1 cellular context compared by ENCODE assay signal in genomic region chr10:73884017-73884416, GRCh38.
TF ChIP-seq lines count a peak whose summit lies in the region.

No MANE protein-coding gene starts in this region.

TF ChIP-seq in K562, 482 proteins besides CTCF, POLR2A, EP300 and RAD21 (continued from another document and continues in another):
- TF ChIP-seq RUNX1 (IDR thresholded peaks at IDR 0.05; ENCODE audit: low read depth): no peak
- TF ChIP-seq ZNF277 (CRISPR knock-in tag; IDR thresholded peaks at IDR 0.05; ENCODE audit: borderline replicate concordance): no peak
- no peak for TF ChIP-seq TARDBP (IDR thresholded peaks at IDR 0.05)
- TF ChIP-seq GATAD2A (IDR thresholded peaks at IDR 0.05): no peak
- no peak for TF ChIP-seq ZNF77 (CRISPR knock-in tag; IDR thresholded peaks at IDR 0.05)
- no peak for TF ChIP-seq CBX5 (IDR thresholded peaks at IDR 0.05; ENCODE audit: borderline replicate concordance, low read depth)
- TF ChIP-seq TRIM25 (IDR thresholded peaks at IDR 0.05; ENCODE audit: borderline replicate concordance): 0 out of 2 replicates have a peak, but pooled peaks have one; percentile 47
- no peak for TF ChIP-seq MIER1 (IDR thresholded peaks at IDR 0.05; ENCODE audit: low read depth)
- TF ChIP-seq RBM14 (IDR thresholded peaks at IDR 0.05; ENCODE audit: borderline replicate concordance, insufficient read depth, low read depth, low read length): no peak
- TF ChIP-seq FIP1L1 (IDR thresholded peaks at IDR 0.05; ENCODE audit: low read depth, low read length, poor library complexity, severe bottlenecking): no peak
- no peak for TF ChIP-seq COPS2 (conservative IDR thresholded peaks at IDR 0.05)
- peak; percentile 54; the same call in 1 of the 2 replicates for TF ChIP-seq NKRF (IDR thresholded peaks at IDR 0.05; ENCODE audit: borderline replicate concordance)
- no peak for TF ChIP-seq HMBOX1 (IDR thresholded peaks at IDR 0.05)
- no peak for TF ChIP-seq HOMEZ (CRISPR knock-in tag; IDR thresholded peaks at IDR 0.05)
- TF ChIP-seq ZNF589 (CRISPR knock-in tag; IDR thresholded peaks at IDR 0.05; ENCODE audit: low read depth): no peak
- TF ChIP-seq ZHX1 (conservative IDR thresholded peaks at IDR 0.05; ENCODE audit: low read length): no peak
- TF ChIP-seq NFYB (IDR thresholded peaks at IDR 0.05; ENCODE audit: extremely low read depth, insufficient read length): no peak
- no peak for TF ChIP-seq POLR2AphosphoS5 (IDR thresholded peaks at IDR 0.05; ENCODE audit: control insufficient read depth, insufficient read depth, low read depth, low read length)
- no peak for TF ChIP-seq IRF2 (CRISPR knock-in tag; IDR thresholded peaks at IDR 0.05)
- TF ChIP-seq KHSRP (IDR thresholded peaks at IDR 0.05): 0 out of 2 replicates have a peak, but pooled peaks have one; percentile 20
- no peak for TF ChIP-seq CREB3 (tag; conservative IDR thresholded peaks at IDR 0.05; ENCODE audit: low read depth)
- TF ChIP-seq ZNF3 (CRISPR knock-in tag; IDR thresholded peaks at IDR 0.05): no peak
- TF ChIP-seq PHF21A (IDR thresholded peaks at IDR 0.05; ENCODE audit: borderline replicate concordance, low read depth): 0 out of 2 replicates have a peak, but pooled peaks have one; percentile 19
- TF ChIP-seq PTRF (tag; IDR thresholded peaks at IDR 0.05): no peak
- no peak for TF ChIP-seq CHD2 (IDR thresholded peaks at IDR 0.05; ENCODE audit: low read depth, low read length)
- 0 out of 2 replicates have a peak, but pooled peaks have one; percentile 15 for TF ChIP-seq THRB (CRISPR knock-in tag; conservative IDR thresholded peaks at IDR 0.05)
- TF ChIP-seq NFXL1 (CRISPR knock-in tag; IDR thresholded peaks at IDR 0.05): no peak
- peak; percentile 68; the same call in 1 of the 2 replicates for TF ChIP-seq TSC22D4 (tag; IDR thresholded peaks at IDR 0.05)
- TF ChIP-seq ZNF124 (CRISPR knock-in tag; IDR thresholded peaks at IDR 0.05): no peak
- peak in 1 of 2 experiments; percentile 36; a peak in 1 of 4 replicates for TF ChIP-seq HDAC1 (IDR thresholded peaks at IDR 0.05)
- no peak for TF ChIP-seq JUNB (CRISPR knock-in tag; conservative IDR thresholded peaks at IDR 0.05)
- TF ChIP-seq ZNF24 (IDR thresholded peaks at IDR 0.05): no peak
- TF ChIP-seq NR2F6 (CRISPR knock-in tag; IDR thresholded peaks at IDR 0.05): no peak
- TF ChIP-seq HBP1 (CRISPR knock-in tag; IDR thresholded peaks at IDR 0.05): 0 out of 2 replicates have a peak, but pooled peaks have one; percentile 52
- TF ChIP-seq ZNF695 (CRISPR knock-in tag; IDR thresholded peaks at IDR 0.05): no peak
- no peak for TF ChIP-seq CBX3 (IDR thresholded peaks at IDR 0.05; ENCODE audit: borderline replicate concordance in 1 of 2, low read length in 2 of 2)
- no peak for TF ChIP-seq SUPT5H (IDR thresholded peaks at IDR 0.05)
- no peak for TF ChIP-seq MXI1 (IDR thresholded peaks at IDR 0.05; ENCODE audit: low read depth, low read length)
- TF ChIP-seq ARHGAP35 (IDR thresholded peaks at IDR 0.05; ENCODE audit: partially characterized antibody): peak; percentile 15
- TF ChIP-seq CSDE1 (IDR thresholded peaks at IDR 0.05): 0 out of 4 replicates have a peak, but pooled peaks of 1 of the 2 experiments have one; percentile 39
- TF ChIP-seq ZNF512 (tag; IDR thresholded peaks at IDR 0.05): peak; percentile 94
- TF ChIP-seq BRF1 (IDR thresholded peaks at IDR 0.05; ENCODE audit: borderline replicate concordance, extremely low read depth, insufficient read length): no peak
- no peak for TF ChIP-seq CXXC5 (CRISPR knock-in tag; IDR thresholded peaks at IDR 0.05)
- no peak for TF ChIP-seq PCBP2 (IDR thresholded peaks at IDR 0.05; ENCODE audit: low read depth, low read length, poor library complexity, severe bottlenecking)
- TF ChIP-seq PHB2 (IDR thresholded peaks at IDR 0.05; ENCODE audit: low read depth): 0 out of 2 replicates have a peak, but pooled peaks have one; percentile 17
- no peak for TF ChIP-seq ZNF696 (CRISPR knock-in tag; conservative IDR thresholded peaks at IDR 0.05)
- no peak for TF ChIP-seq HNRNPL (IDR thresholded peaks at IDR 0.05; ENCODE audit: low read depth, low read length)
- TF ChIP-seq MCM5 (IDR thresholded peaks at IDR 0.05; ENCODE audit: low read depth): no peak
- TF ChIP-seq EHMT2 (IDR thresholded peaks at IDR 0.05): no peak
